10 cellular contexts compared by ENCODE assay signal in genomic region chrX:40100141-40100536, GRCh38. TPM values are rescaled to one million over a fixed set of nuclear protein-coding genes. Genes with fewer than 3 reads are reported as not detected.
DNase-seq lines count a peak whose midpoint lies in the region; ATAC-seq and TF ChIP-seq lines count a peak whose summit lies in the region.
"Had no signal": no experiment of that assay in that cellular context is flagged by ENCODE, and none has a peak within 500 bp of the region (broad histone marks: within the 10 kb centered on the region; RNA-seq: fewer than 3 reads in every experiment).

No MANE protein-coding gene starts in this region.

- peak overlapping the region; percentile 50 for H3K4me3 Mint-ChIP-seq in stimulated activated memory B cell treated with anti-CD40 and anti-IgM and Interleukin-4, amounts not matched to agents 10 μg/mL and 1 μg/mL and 100 μg/mL, for 72 hours

- H3K9me3 ChIP-seq in esophagus muscularis mucosa: no peaks in the 10 kb centered on the region
- H3K9me3 ChIP-seq: psoas muscle had no signal

- TF ChIP-seq CTCF in esophagus muscularis mucosa (IDR thresholded peaks at IDR 0.05): no peak

- peaks cover 11% of the 10 kb centered on the region for H3K4me1 Mint-ChIP-seq in stimulated activated memory B cell treated with anti-CD40 and anti-IgM and Interleukin-4, amounts not matched to agents 10 μg/mL and 1 μg/mL and 100 μg/mL, for 72 hours

- ATAC-seq in stimulated activated memory B cell treated with anti-CD40 and anti-IgM and Interleukin-4, amounts not matched to agents 10 μg/mL and 1 μg/mL and 100 μg/mL, for 72 hours: no peak
- ATAC-seq in GM18517 (IDR thresholded peaks at IDR 0.05; ENCODE audit: unreplicated experiment): no peak
- ATAC-seq: psoas muscle had no signal

- peaks cover 0 to 31% (median 2%) of the 10 kb centered on the region in 4 donors for H3K27me3 ChIP-seq in esophagus muscularis mucosa

- H3K27ac Mint-ChIP-seq in stimulated activated memory B cell treated with anti-CD40 and anti-IgM and Interleukin-4, amounts not matched to agents 10 μg/mL and 1 μg/mL and 100 μg/mL, for 72 hours: peak overlapping the region; percentile 92

- WGBS in esophagus muscularis mucosa: 14% methylated on average over 3 of the region's 21 CpGs

- H3K36me3 Mint-ChIP-seq in stimulated activated memory B cell treated with anti-CD40 and anti-IgM and Interleukin-4, amounts not matched to agents 10 μg/mL and 1 μg/mL and 100 μg/mL, for 72 hours: no peaks in the 10 kb centered on the region

- TF ChIP-seq POLR2A in esophagus muscularis mucosa (IDR thresholded peaks at IDR 0.05; ENCODE audit: low read depth): no peak

- no peak for TF ChIP-seq EP300 in esophagus muscularis mucosa (IDR thresholded peaks at IDR 0.05)

- H3K4me1 ChIP-seq in esophagus muscularis mucosa: peaks cover 10 to 85% (median 32%) of the 10 kb centered on the region in 4 donors

- H3K27me3 Mint-ChIP-seq in stimulated activated memory B cell treated with anti-CD40 and anti-IgM and Interleukin-4, amounts not matched to agents 10 μg/mL and 1 μg/mL and 100 μg/mL, for 72 hours: no peaks in the 10 kb centered on the region

- no peak overlapping the region for H3K4me3 ChIP-seq in esophagus muscularis mucosa

- H3K36me3 ChIP-seq in esophagus muscularis mucosa: no peaks in the 10 kb centered on the region

- peak overlapping the region; percentile 87 to 93 (median 92) for H3K27ac ChIP-seq in esophagus muscularis mucosa (replicated peaks in 1 of 4)

- intact Hi-C loops in esophagus muscularis mucosa (cut with DNase I): no loop called here

- DNase-seq in SKM-1 treated with dmso at 0.1 percent for 144 hours (lab: John Stamatoyannopoulos, UW; ENCODE audit: unreplicated experiment): peak; percentile 12
- no peak for DNase-seq in SKM-1 (lab: John Stamatoyannopoulos, UW; ENCODE audit: unreplicated experiment)
- DNase-seq in OCI-M1 (lab: John Stamatoyannopoulos, UW): peak; percentile 52
- DNase-seq in esophagus muscularis mucosa (ENCODE audit: extremely low spot score): no peak
- DNase-seq in NCI-H1930 (lab: John Stamatoyannopoulos, UW): no peak
- DNase-seq in AML-193 (lab: John Stamatoyannopoulos, UW): no peak
- DNase-seq: NCI-H1048, psoas muscle had no signal

- H3K9me3 Mint-ChIP-seq in stimulated activated memory B cell treated with anti-CD40 and anti-IgM and Interleukin-4, amounts not matched to agents 10 μg/mL and 1 μg/mL and 100 μg/mL, for 72 hours: no peaks in the 10 kb centered on the region

RNA-seq across cellular contexts. Expression of gene BCOR, which starts 2.4 kb away (rescaled TPM):
- total RNA-seq in esophagus muscularis mucosa: 10 to 100 TPM; 19.9 to 32.5 (median 26.0) TPM

Comparison
In these comparisons a context has a peak if more than half of its experiments do, and no peak if none do; other contexts are left out.
1. DNase-seq: peak in SKM-1 treated with dmso at 0.1 percent for 144 hours (single experiment) and OCI-M1 (single experiment); none in SKM-1 (single experiment), esophagus muscularis mucosa (single experiment), NCI-H1930 (0 of 2) and AML-193 (0 of 2).